In the genomic region with DNA sequence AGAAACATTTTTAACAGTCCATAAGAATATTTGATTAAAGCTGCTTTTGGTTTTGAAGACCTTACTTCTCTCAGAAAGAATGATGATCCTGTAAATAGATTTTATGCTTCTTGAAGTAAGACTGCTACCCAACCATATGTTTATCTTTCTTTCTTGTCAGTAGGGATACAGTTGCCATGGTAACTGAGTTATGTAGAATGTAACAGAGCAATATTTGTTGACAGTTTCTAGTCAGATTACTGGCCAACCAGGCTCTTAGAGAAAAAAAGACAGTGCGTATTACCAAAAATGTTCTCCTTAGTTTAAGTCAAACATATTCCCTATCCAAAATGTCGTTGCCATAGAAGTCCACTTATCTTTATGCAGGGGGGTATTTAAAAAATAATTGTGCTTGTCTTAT, we compare ENCODE assay signal across 7 cellular contexts.
"Had no signal": no experiment of that assay in that cellular context is flagged by ENCODE, and none has a peak within 500 bp of the region (broad histone marks: within the 10 kb centered on the region; RNA-seq: fewer than 3 reads in every experiment).

No MANE protein-coding gene starts in this region.

- FAIRE-seq: H1, H54, HTR-8/SVneo had no signal

- H3K4me3 ChIP-seq: GM23338 had no signal

- ATAC-seq: GM23338 had no signal

- H3K4me2 ChIP-seq: GM23338 had no signal

- DNase-seq: H9, HCEC 1CT, KG1 had no signal

- H2AFZ ChIP-seq: GM23338 had no signal
